Comparison of ENCODE assay signal across 24 cellular contexts in genomic region chr6:7691021-7691420, GRCh38. TPM values are rescaled to one million over a fixed set of nuclear protein-coding genes. Genes with fewer than 3 reads are reported as not detected.
A peak's percentile ranks its signal among the peaks of the same experiment; 100 is the strongest.
DNase-seq lines count a peak whose midpoint lies in the region; ATAC-seq and TF ChIP-seq lines count a peak whose summit lies in the region.
"Had no signal": no experiment of that assay in that cellular context is flagged by ENCODE, and none has a peak within 500 bp of the region (broad histone marks: within the 10 kb centered on the region; RNA-seq: fewer than 3 reads in every experiment).

No MANE protein-coding gene starts in this region.

- peaks cover 22% of the 10 kb centered on the region for H3K4me1 ChIP-seq in PC-3 (ENCODE audit: insufficient read depth, low read length)
- H3K4me1 ChIP-seq in body of pancreas = peaks cover 16% of the 10 kb centered on the region
- peaks cover 27% of the 10 kb centered on the region for H3K4me1 ChIP-seq in foreskin keratinocyte
- no peaks in the 10 kb centered on the region for H3K4me1 ChIP-seq in Karpas-422 (ENCODE audit: low read length)

- H3K27me3 ChIP-seq in PC-3 (ENCODE audit: low read length) (no peaks in the 10 kb centered on the region), body of pancreas (no peaks in the 10 kb centered on the region), foreskin keratinocyte (no peaks in the 10 kb centered on the region), Karpas-422 (ENCODE audit: low read length) (no peaks in the 10 kb centered on the region)

- no peaks in the 10 kb centered on the region for H3K4me1 Mint-ChIP-seq in natural killer cell treated with Interleukin-12 subunit alpha and Interleukin-12 subunit beta and Interleukin-15 and Interleukin-18, amount 100 ng/mL, for 72 hours (ENCODE audit: low read depth in 2 of 2)
- H3K4me1 Mint-ChIP-seq: B cell had no signal

- DNase-seq in PC-3 = peak; percentile 43
- DNase-seq in body of pancreas = peak; percentile 32 to 68 (median 57)
- peak in 1 of 2 donors; percentile 66 for DNase-seq in foreskin keratinocyte
- no peak for DNase-seq in NCI-H2081 (lab: John Stamatoyannopoulos, UW)
- no peak for DNase-seq in natural killer cell treated with Interleukin-12 subunit alpha and Interleukin-12 subunit beta and Interleukin-15 and Interleukin-18, amount 100 ng/mL, for 72 hours (ENCODE audit: low spot score)
- no peak for DNase-seq in NCI-H1436 (lab: John Stamatoyannopoulos, UW)
- no peak for DNase-seq in Karpas-422
- DNase-seq: CD8-positive, alpha-beta T cell; DMS 273 treated with DMSO at 0.1 percent for 48 hours; DMS79; EL; GF-D8; HCEC 1CT; NCI-H1092 treated with DMSO at 0.1 percent for 48 hours; NCI-H2029; NCI-H446 treated with DMSO at 0.1 percent for 48 hours; NCI-H526; SIG-M5 had no signal

- H3K9me2 ChIP-seq in PC-3 (replicated peaks; ENCODE audit: low read length) (no peaks in the 10 kb centered on the region), Karpas-422 (replicated peaks; ENCODE audit: insufficient read depth, low read length) (no peaks in the 10 kb centered on the region; the same call in 1 of the 2 replicates)

- H4K20me1 ChIP-seq in PC-3 (ENCODE audit: low read length) (no peaks in the 10 kb centered on the region), Karpas-422 (ENCODE audit: insufficient read depth, low read depth, low read length) (no peaks in the 10 kb centered on the region)

- no peaks in the 10 kb centered on the region for H3K36me3 Mint-ChIP-seq in natural killer cell treated with Interleukin-12 subunit alpha and Interleukin-12 subunit beta and Interleukin-15 and Interleukin-18, amount 100 ng/mL, for 72 hours
- H3K36me3 Mint-ChIP-seq: CD8-positive, alpha-beta T cell; IgD-negative memory B cell had no signal

- ATAC-seq in PC-3 = no peak
- peak; percentile 48 for ATAC-seq in body of pancreas
- peak; percentile 36 for ATAC-seq in foreskin keratinocyte
- no peak for ATAC-seq in natural killer cell treated with Interleukin-12 subunit alpha and Interleukin-12 subunit beta and Interleukin-15 and Interleukin-18, amount 100 ng/mL, for 72 hours
- ATAC-seq: CD8-positive, alpha-beta T cell had no signal

- H3K4me3 Mint-ChIP-seq in natural killer cell treated with Interleukin-12 subunit alpha and Interleukin-12 subunit beta and Interleukin-15 and Interleukin-18, amount 100 ng/mL, for 72 hours = no peak overlapping the region
- H3K4me3 Mint-ChIP-seq: B cell; CD8-positive, alpha-beta T cell; IgD-negative memory B cell had no signal

- no peak overlapping the region for H3K4me3 ChIP-seq in PC-3 (ENCODE audit: low read length)
- no peak overlapping the region for H3K4me3 ChIP-seq in body of pancreas
- no peak overlapping the region for H3K4me3 ChIP-seq in Karpas-422 (ENCODE audit: low read length)
- H3K4me3 ChIP-seq: SK-N-MC had no signal

- H3K27me3 Mint-ChIP-seq in natural killer cell treated with Interleukin-12 subunit alpha and Interleukin-12 subunit beta and Interleukin-15 and Interleukin-18, amount 100 ng/mL, for 72 hours = peaks cover 16 to 30% of the 10 kb centered on the region in 2 donors

- no peaks in the 10 kb centered on the region for H3K9me3 ChIP-seq in PC-3 (ENCODE audit: low read length)
- H3K9me3 ChIP-seq in body of pancreas = no peaks in the 10 kb centered on the region
- no peaks in the 10 kb centered on the region for H3K9me3 ChIP-seq in Karpas-422 (ENCODE audit: low read length)

- BruUV-seq in PC-3 (replicated peaks; lab: Mats Ljungman, UMichigan) = no TSS peak

- H3K4me2 ChIP-seq in PC-3 (ENCODE audit: low read length) = peak overlapping the region; percentile 12; the same call in 1 of the 2 replicates
- H3K4me2 ChIP-seq in Karpas-422 (ENCODE audit: low read depth, low read length, poor library complexity, severe bottlenecking) = no peak overlapping the region

- H3K9ac ChIP-seq in PC-3 (ENCODE audit: low read length) = peak overlapping the region; percentile 75
- no peak overlapping the region for H3K9ac ChIP-seq in Karpas-422 (ENCODE audit: low read length)

- intact Hi-C loops in PC-3 (cut with micrococcal nuclease) = no loop called here
- intact Hi-C loops in body of pancreas (cut with DNase I) = no loop called here

- H3K27ac ChIP-seq in PC-3 (ENCODE audit: low read length) (peak overlapping the region; percentile 97), body of pancreas (peak overlapping the region in 1 of 4 donors; percentile 32), foreskin keratinocyte (peak overlapping the region; percentile 96), Karpas-422 (ENCODE audit: low read length) (no peak overlapping the region)
- H3K27ac ChIP-seq: C4-2B, HL-60, SK-N-MC had no signal

- H2AFZ ChIP-seq in PC-3 (ENCODE audit: low read length) = no peak overlapping the region
- no peak overlapping the region for H2AFZ ChIP-seq in Karpas-422 (ENCODE audit: low read length)

- H3K36me3 ChIP-seq in PC-3 (ENCODE audit: low read depth, low read length) (no peaks in the 10 kb centered on the region), body of pancreas (replicated peaks in 1 of 2; ENCODE audit: insufficient read depth in 1 of 2, low read depth in 2 of 2) (no peaks in the 10 kb centered on the region), Karpas-422 (ENCODE audit: insufficient read depth, low read length) (no peaks in the 10 kb centered on the region)

- CTCF ChIA-PET in PC-3 (lab: Charles Lee) = no interaction called here

- no peak for TF ChIP-seq CTCF in PC-3 (conservative IDR thresholded peaks at IDR 0.05; ENCODE audit: low read depth, low read length)
- TF ChIP-seq CTCF in body of pancreas (IDR thresholded peaks at IDR 0.05) = no peak
- no peak for TF ChIP-seq CTCF in foreskin keratinocyte (conservative IDR thresholded peaks at IDR 0.05)

- H3K9me3 Mint-ChIP-seq in natural killer cell treated with Interleukin-12 subunit alpha and Interleukin-12 subunit beta and Interleukin-15 and Interleukin-18, amount 100 ng/mL, for 72 hours = no peaks in the 10 kb centered on the region
- H3K9me3 Mint-ChIP-seq: CD8-positive, alpha-beta T cell; IgD-negative memory B cell had no signal

- 22 to 32% methylated on average over 2 of the region's 2 CpGs for WGBS in body of pancreas, 2 donors

- POLR2A ChIA-PET in PC-3 (lab: Charles Lee; ENCODE audit: unreplicated experiment) = no interaction called here

- no peak for TF ChIP-seq POLR2A in body of pancreas (IDR thresholded peaks at IDR 0.05)

- H3F3A ChIP-seq in PC-3 (ENCODE audit: low read length, unreplicated experiment) = no peaks in the 10 kb centered on the region

- H3K27ac Mint-ChIP-seq in natural killer cell treated with Interleukin-12 subunit alpha and Interleukin-12 subunit beta and Interleukin-15 and Interleukin-18, amount 100 ng/mL, for 72 hours = no peak overlapping the region
- H3K27ac Mint-ChIP-seq: B cell; CD8-positive, alpha-beta T cell; IgD-negative memory B cell had no signal

- no peaks in the 10 kb centered on the region for H3K79me2 ChIP-seq in PC-3 (ENCODE audit: low read length)
- H3K79me2 ChIP-seq in Karpas-422 (ENCODE audit: low read length) = no peaks in the 10 kb centered on the region

RNA-seq across cellular contexts. Expression of gene BMP6, which starts 34.9 kb away (rescaled TPM):
- 0.15 and 1.3 TPM in 2 replicates for total RNA-seq in PC-3 (2014; rRNA removed)
- total RNA-seq in body of pancreas = 1 to 10 TPM; 1.6 to 1.8 TPM
- 0.18 and 2.3 TPM in 2 replicates for total RNA-seq in foreskin keratinocyte
- polyA plus RNA-seq in foreskin keratinocyte = 0.07 and 1.0 TPM in 2 replicates
- not detected for total RNA-seq in natural killer cell treated with Interleukin-12 subunit alpha and Interleukin-12 subunit beta and Interleukin-15 and Interleukin-18, amount 100 ng/mL, for 72 hours
- 0.07 TPM in 1 of 2 replicates, not detected in the other for total RNA-seq in Karpas-422 (2014; rRNA removed; shearing (Covaris generic); ENCODE audit: low replicate concordance)
- total RNA-seq: CD8-positive, alpha-beta T cell; M059J had no signal

Comparison
In these comparisons a context has a peak if more than half of its experiments do, and no peak if none do; other contexts are left out.
1. ATAC-seq: peak in body of pancreas (single experiment) and foreskin keratinocyte (single experiment); none in PC-3 (single experiment) and natural killer cell treated with Interleukin-12 subunit alpha and Interleukin-12 subunit beta and Interleukin-15 and Interleukin-18, amount 100 ng/mL, for 72 hours (0 of 2).
2. DNase-seq: peak in PC-3 (single experiment) and body of pancreas (4 of 4); none in NCI-H2081 (0 of 2), natural killer cell treated with Interleukin-12 subunit alpha and Interleukin-12 subunit beta and Interleukin-15 and Interleukin-18, amount 100 ng/mL, for 72 hours (single experiment), NCI-H1436 (single experiment) and Karpas-422 (single experiment).